In genomic region chr3:194534243-194534642, GRCh38 we compare ENCODE assay signal across 33 cellular contexts.
"Had no signal": no experiment of that assay in that cellular context is flagged by ENCODE, and none has a peak within 500 bp of the region (broad histone marks: within the 10 kb centered on the region; RNA-seq: fewer than 3 reads in every experiment).

No MANE protein-coding gene starts in this region.

- H3K27me3 ChIP-seq: MG63, SJSA1 had no signal

- FAIRE-seq: RCC 7860 had no signal

- ATAC-seq: Panc1, Right ventricle myocardium inferior had no signal

- H3K36me3 ChIP-seq: MG63, SJSA1 had no signal

- H3K4me2 ChIP-seq: PC-9, SK-N-SH had no signal

- H3K9ac ChIP-seq: SK-N-SH had no signal

- H2AFZ ChIP-seq: PC-9 had no signal

- DNase-seq: Kasumi-1, MG63, NCI-H1048, NCI-H1092 treated with DMSO at 0.1 percent for 48 hours, NCI-H1105 treated with DMSO at 0.1 percent for 48 hours, NCI-H1417, NCI-H1436, NCI-H146, NCI-H1694, NCI-H187, NCI-H1930, NCI-H2029 treated with DMSO at 0.1 percent for 48 hours, NCI-H2081 treated with DMSO at 0.1 percent for 48 hours, NCI-H2107, NCI-H2171, NCI-H226, NCI-H446 treated with DMSO at 0.1 percent for 48 hours, NCI-H510A, NCI-H524, NCI-H526, NCI-H69, NCI-H748 treated with DMSO at 0.1 percent for 48 hours, NCI-H82, SHP77, SK-N-SH, SW 1271, T-helper 1 cell had no signal

- H3K4me3 ChIP-seq: MG63, PC-9, SJSA1 had no signal

- H3K27ac ChIP-seq: PC-9, RWPE1, SJSA1 had no signal
